Comparison of ENCODE assay signal across 1 cellular context in genomic region chr3:32860499-32860898, GRCh38.
A peak's percentile ranks its signal among the peaks of the same experiment; 100 is the strongest.
TF ChIP-seq lines count a peak whose summit lies in the region.

No MANE protein-coding gene starts in this region.

TF ChIP-seq in H1, 55 proteins besides CTCF, POLR2A, EP300 and RAD21:
- TF ChIP-seq MAX (IDR thresholded peaks at IDR 0.05) (no peak), HDAC6 (IDR thresholded peaks at IDR 0.05; ENCODE audit: low read depth, low read length) (no peak), HDAC2 (IDR thresholded peaks at IDR 0.05; ENCODE audit: borderline replicate concordance in 1 of 2, low read depth in 2 of 2, low read length in 2 of 2) (no peak), POLR2AphosphoS5 (IDR thresholded peaks at IDR 0.05; ENCODE audit: low read depth, low read length) (0 out of 2 replicates have a peak, but pooled peaks have one; percentile 15), RFX5 (IDR thresholded peaks at IDR 0.05; ENCODE audit: borderline replicate concordance, low read depth, low read length) (peak; percentile 55; the same call in 1 of the 2 replicates)
TF ChIP-seq in H1: peak in this region for 2.
